ENCODE assay signal across 9 cellular contexts in the genomic region with DNA sequence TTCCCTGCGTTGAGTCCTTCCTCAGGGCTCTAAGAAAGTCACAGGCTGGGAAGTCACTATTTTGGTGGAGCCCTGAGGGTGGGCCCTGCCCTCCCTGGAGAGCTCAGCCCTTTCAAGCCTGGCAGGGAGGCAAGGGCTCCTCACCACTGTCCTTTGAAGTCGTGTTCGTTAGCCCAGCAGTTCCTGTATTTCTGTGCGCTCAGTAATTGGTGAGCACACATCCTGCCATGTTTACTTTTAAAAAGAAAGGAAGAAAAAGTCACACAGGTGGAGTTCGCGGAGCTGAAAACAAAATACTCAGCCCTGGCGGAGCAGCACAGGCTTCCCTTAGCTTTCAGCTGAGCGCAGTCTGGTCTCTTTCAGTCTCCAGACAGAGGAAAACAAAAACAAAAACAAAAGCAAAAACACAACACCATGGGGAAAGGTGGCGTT. TPM values are rescaled to one million over a fixed set of nuclear protein-coding genes. Genes with fewer than 3 reads are reported as not detected.
DNase-seq lines count a peak whose midpoint lies in the region; ATAC-seq and TF ChIP-seq lines count a peak whose summit lies in the region.
"Had no signal": no experiment of that assay in that cellular context is flagged by ENCODE, and none has a peak within 500 bp of the region (broad histone marks: within the 10 kb centered on the region; RNA-seq: fewer than 3 reads in every experiment).

No MANE protein-coding gene starts in this region.

- H3K79me2 ChIP-seq in hepatocyte: no peaks in the 10 kb centered on the region

- H3K36me3 ChIP-seq in hepatocyte (replicated peaks; ENCODE audit: insufficient read depth, low read depth) (no peaks in the 10 kb centered on the region), upper lobe of right lung (no peaks in the 10 kb centered on the region), right atrium auricular region (no peaks in the 10 kb centered on the region)
- H3K36me3 ChIP-seq: WERI-Rb-1 had no signal

- H2AFZ ChIP-seq in hepatocyte: peak overlapping the region; percentile 13

- ATAC-seq in activated CD8-positive, alpha-beta T cell treated with anti-CD3 and anti-CD28 coated beads for 36 hours: peak; percentile 67
- peak; percentile 61 for ATAC-seq in upper lobe of right lung
- no peak for ATAC-seq in GM18520 (IDR thresholded peaks at IDR 0.05; ENCODE audit: unreplicated experiment)

- H4K20me1 ChIP-seq in hepatocyte (ENCODE audit: insufficient read depth, poor library complexity, severe bottlenecking): no peaks in the 10 kb centered on the region

- H3K4me1 ChIP-seq in hepatocyte (ENCODE audit: insufficient read depth) (no peaks in the 10 kb centered on the region), upper lobe of right lung (peaks cover 14% of the 10 kb centered on the region), right atrium auricular region (no peaks in the 10 kb centered on the region)

- H3K27ac ChIP-seq in hepatocyte: no peak overlapping the region
- H3K27ac ChIP-seq in upper lobe of right lung: no peak overlapping the region
- H3K27ac ChIP-seq in right atrium auricular region: no peak overlapping the region
- H3K27ac ChIP-seq: WERI-Rb-1 had no signal

- POLR2A ChIA-PET in activated CD8-positive, alpha-beta T cell treated with anti-CD3 and anti-CD28 coated beads for 36 hours (lab: Charles Lee): interaction anchor here (0.6 to 3.1 kb wide), 20 partner anchors 9 to 100 kb away, joined by 3 to 44 read pairs (median 5); a partner anchor contains a TSS

- H3K27ac Mint-ChIP-seq in activated CD8-positive, alpha-beta T cell treated with anti-CD3 and anti-CD28 coated beads for 36 hours: peak overlapping the region; percentile 100

- CTCF ChIA-PET in activated CD8-positive, alpha-beta T cell treated with anti-CD3 and anti-CD28 coated beads for 36 hours (lab: Charles Lee): interaction anchor here (0.8 to 3.1 kb wide), 19 partner anchors 9 to 135 kb away, joined by 3 to 24 read pairs (median 4); no protein-coding TSS in a partner anchor

- H3K27me3 Mint-ChIP-seq in activated CD8-positive, alpha-beta T cell treated with anti-CD3 and anti-CD28 coated beads for 36 hours: no peaks in the 10 kb centered on the region

- DNase-seq in stimulated activated CD4-positive, alpha-beta T cell treated with anti-CD3 and anti-CD28 coated beads, Interleukin-15, amount 100 ng/mL, for 24 hours: peak; percentile 41
- no peak for DNase-seq in stimulated activated CD4-positive, alpha-beta T cell treated with anti-CD3 and anti-CD28 coated beads, Interleukin-2, amount 100 ng/mL, for 48 hours
- DNase-seq in activated CD8-positive, alpha-beta T cell treated with anti-CD3 and anti-CD28 coated beads for 36 hours: peak; percentile 58
- DNase-seq in hepatocyte (ENCODE audit: low spot score) (no peak), upper lobe of right lung (no peak), NCI-H1930 (lab: John Stamatoyannopoulos, UW) (no peak), right atrium auricular region (ENCODE audit: low spot score) (no peak)
- DNase-seq: WERI-Rb-1 had no signal

- H3K9me3 ChIP-seq in hepatocyte (ENCODE audit: low read depth) (no peaks in the 10 kb centered on the region), upper lobe of right lung (no peaks in the 10 kb centered on the region), right atrium auricular region (no peaks in the 10 kb centered on the region)

- H3K4me3 Mint-ChIP-seq in activated CD8-positive, alpha-beta T cell treated with anti-CD3 and anti-CD28 coated beads for 36 hours: peak overlapping the region; percentile 82

- H3K27me3 ChIP-seq in hepatocyte: no peaks in the 10 kb centered on the region
- H3K27me3 ChIP-seq in upper lobe of right lung: no peaks in the 10 kb centered on the region
- no peaks in the 10 kb centered on the region for H3K27me3 ChIP-seq in right atrium auricular region

- H3K9me3 Mint-ChIP-seq in activated CD8-positive, alpha-beta T cell treated with anti-CD3 and anti-CD28 coated beads for 36 hours: peaks cover 5% of the 10 kb centered on the region

- H3K4me3 ChIP-seq in hepatocyte (no peak overlapping the region), upper lobe of right lung (peak overlapping the region; percentile 21), right atrium auricular region (no peak overlapping the region)

- intact Hi-C loops in activated CD8-positive, alpha-beta T cell treated with anti-CD3 and anti-CD28 coated beads for 36 hours (cut with micrococcal nuclease): loop anchor here (5.0 kb wide), 2 partner anchors 34 to 41 kb away; no protein-coding TSS in a partner anchor
- intact Hi-C loops in upper lobe of right lung (cut with DNase I): no loop called here

- no peaks in the 10 kb centered on the region for H3K9me2 ChIP-seq in hepatocyte (replicated peaks; ENCODE audit: insufficient read depth)

- peaks cover 30% of the 10 kb centered on the region for H3K36me3 Mint-ChIP-seq in activated CD8-positive, alpha-beta T cell treated with anti-CD3 and anti-CD28 coated beads for 36 hours (ENCODE audit: low read depth)

- TF ChIP-seq CTCF in activated CD8-positive, alpha-beta T cell treated with anti-CD3 and anti-CD28 coated beads for 36 hours (IDR thresholded peaks at IDR 0.05): no peak
- TF ChIP-seq CTCF in hepatocyte (IDR thresholded peaks at IDR 0.05; ENCODE audit: poor library complexity) (no peak), upper lobe of right lung (IDR thresholded peaks at IDR 0.05) (no peak), right atrium auricular region (IDR thresholded peaks at IDR 0.05) (no peak)

- peak overlapping the region; percentile 69 for H3K4me2 ChIP-seq in hepatocyte

- 32% methylated on average over 9 of the region's 9 CpGs for WGBS in hepatocyte (ENCODE audit: low lambda C conversion rate, missing lambda C conversion rate)

- H3K4me1 Mint-ChIP-seq in activated CD8-positive, alpha-beta T cell treated with anti-CD3 and anti-CD28 coated beads for 36 hours (ENCODE audit: low read depth): peaks cover 70% of the 10 kb centered on the region

RNA-seq across cellular contexts. Expression of a gene that starts 37.1 kb away (rescaled TPM):
- total RNA-seq in activated CD8-positive, alpha-beta T cell treated with anti-CD3 and anti-CD28 coated beads for 36 hours: 10 to 100 TPM; 46.3 to 47.1 TPM
- total RNA-seq in hepatocyte (0.43 and 0.76 TPM in 2 replicates), upper lobe of right lung (9.8 TPM), right atrium auricular region (under 1 TPM in 1 of 2 donors, not detected in 1; 0.43 TPM)
- polyA plus RNA-seq in hepatocyte: 0.21 and 0.97 TPM in 2 replicates

Comparison
In these comparisons a context has a peak if more than half of its experiments do, and no peak if none do; other contexts are left out.
1. DNase-seq: peak in stimulated activated CD4-positive, alpha-beta T cell treated with anti-CD3 and anti-CD28 coated beads, Interleukin-15, amount 100 ng/mL, for 24 hours (single experiment) and activated CD8-positive, alpha-beta T cell treated with anti-CD3 and anti-CD28 coated beads for 36 hours (single experiment); none in stimulated activated CD4-positive, alpha-beta T cell treated with anti-CD3 and anti-CD28 coated beads, Interleukin-2, amount 100 ng/mL, for 48 hours (0 of 2), hepatocyte (single experiment), upper lobe of right lung (single experiment), NCI-H1930 (0 of 2) and right atrium auricular region (single experiment).